ENCODE assay signal across 34 cellular contexts in the genomic region with DNA sequence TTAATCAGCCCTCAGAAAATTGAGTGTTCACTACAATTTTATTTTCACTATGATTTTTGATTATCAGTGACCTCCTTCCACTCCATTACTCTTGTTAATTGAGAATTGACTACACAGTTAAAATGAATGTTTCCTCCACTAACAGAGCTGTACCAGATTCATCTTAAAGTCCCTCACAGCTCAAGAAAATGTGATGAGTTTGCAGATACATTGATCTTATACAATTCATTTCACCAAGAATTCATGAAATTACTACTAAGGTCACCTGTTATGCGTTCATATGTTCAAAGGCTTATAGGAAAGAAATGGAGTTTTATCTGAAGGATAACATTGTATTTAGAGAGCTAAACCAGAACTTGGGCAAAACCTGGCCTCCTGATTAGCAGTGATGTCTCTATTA.
"Had no signal": no experiment of that assay in that cellular context is flagged by ENCODE, and none has a peak within 500 bp of the region (broad histone marks: within the 10 kb centered on the region; RNA-seq: fewer than 3 reads in every experiment).

No MANE protein-coding gene starts in this region.

- H3K4me3 ChIP-seq: adrenal gland, body of pancreas, breast epithelium had no signal

- FAIRE-seq: astrocyte, colon had no signal

- H3K27ac ChIP-seq: adrenal gland, body of pancreas, brain microvascular endothelial cell, breast epithelium, WERI-Rb-1 had no signal

- H3K27me3 ChIP-seq: adrenal gland, body of pancreas, brain microvascular endothelial cell, breast epithelium had no signal

- H3K9me3 ChIP-seq: adrenal gland, body of pancreas, breast epithelium had no signal

- ATAC-seq: activated CD4-positive, CD25-positive, alpha-beta regulatory T cell treated with anti-CD3 and anti-CD28 coated beads, Interleukin-2, amount 50 U/mL, for 24 hours; activated CD8-positive, alpha-beta T cell treated with anti-CD3 and anti-CD28 coated beads for 36 hours; activated naive CD4-positive, alpha-beta T cell treated with anti-CD3 and anti-CD28 coated beads, Interleukin-2, amount 50 U/mL, for 72 hours; activated T-cell treated with anti-CD3 and anti-CD28 coated beads, Interleukin-2, amount 50 U/mL, for 4 hours; activated T-cell treated with anti-CD3 and anti-CD28 coated beads, Interleukin-2, amount 50 U/mL, for 72 hours; activated T-helper 17 cell treated with anti-CD3 and anti-CD28 coated beads, Interleukin-2, amount 50 U/mL, for 72 hours; body of pancreas; WTC11 had no signal

- DNase-seq: activated CD4-positive, alpha-beta memory T cell treated with anti-CD3 and anti-CD28 coated beads for 36 hours; activated CD4-positive, alpha-beta T cell treated with anti-CD3 and anti-CD28 coated beads for 4 hours; activated CD4-positive, alpha-beta T cell treated with anti-CD3 and anti-CD28 coated beads, Interleukin-2, amount 10 ng/mL, durations not matched to agents 24 days and 14 days; activated CD4-positive, alpha-beta T cell treated with anti-CD3 and anti-CD28 coated beads, Interleukin-2, amount 50 U/mL, for 1 hour; activated CD4-positive, alpha-beta T cell treated with anti-CD3 and anti-CD28 coated beads, Interleukin-2, amount 50 U/mL, for 4 hours; activated CD4-positive, CD25-positive, alpha-beta regulatory T cell; activated CD8-positive, alpha-beta memory T cell treated with anti-CD3 and anti-CD28 coated beads, Interleukin-2, amount 50 U/mL, for 4 hours; activated CD8-positive, alpha-beta T cell treated with anti-CD3 and anti-CD28 coated beads for 36 hours; activated effector memory CD4-positive, alpha-beta T cell treated with anti-CD3 and anti-CD28 coated beads, Interleukin-2, amount 50 U/mL, for 16 hours; activated gamma-delta T cell treated with Interleukin-2 at 50 U/mL for 16 hours; activated naive CD4-positive, alpha-beta T cell; activated naive CD4-positive, alpha-beta T cell treated with anti-CD3 and anti-CD28 coated beads for 36 hours; activated naive CD4-positive, alpha-beta T cell treated with anti-CD3 and anti-CD28 coated beads, Interleukin-2, amount 50 U/mL, for 16 hours; activated naive CD8-positive, alpha-beta T cell treated with anti-CD3 and anti-CD28 coated beads for 36 hours; activated T-cell treated with anti-CD3 and anti-CD28 coated beads for 4 hours; activated T-cell treated with anti-CD3 and anti-CD28 coated beads, Interleukin-2, amount 50 U/mL, for 1 hour; activated T-cell treated with anti-CD3 and anti-CD28 coated beads, Interleukin-2, amount 50 U/mL, for 4 hours; activated T-cell treated with anti-CD3 and anti-CD28 coated beads, Interleukin-2, amount 50 U/mL, for 72 hours; adrenal gland; amniotic stem cell; aorta; body of pancreas; brain microvascular endothelial cell; central memory CD4-positive, alpha-beta T cell; T-helper 2 cell; T-helper 9 cell; WERI-Rb-1 had no signal

- H3K4me1 ChIP-seq: adrenal gland, body of pancreas had no signal

- H3K36me3 ChIP-seq: adrenal gland, brain microvascular endothelial cell, breast epithelium, WERI-Rb-1 had no signal
